8 cellular contexts compared by ENCODE assay signal in the genomic region with DNA sequence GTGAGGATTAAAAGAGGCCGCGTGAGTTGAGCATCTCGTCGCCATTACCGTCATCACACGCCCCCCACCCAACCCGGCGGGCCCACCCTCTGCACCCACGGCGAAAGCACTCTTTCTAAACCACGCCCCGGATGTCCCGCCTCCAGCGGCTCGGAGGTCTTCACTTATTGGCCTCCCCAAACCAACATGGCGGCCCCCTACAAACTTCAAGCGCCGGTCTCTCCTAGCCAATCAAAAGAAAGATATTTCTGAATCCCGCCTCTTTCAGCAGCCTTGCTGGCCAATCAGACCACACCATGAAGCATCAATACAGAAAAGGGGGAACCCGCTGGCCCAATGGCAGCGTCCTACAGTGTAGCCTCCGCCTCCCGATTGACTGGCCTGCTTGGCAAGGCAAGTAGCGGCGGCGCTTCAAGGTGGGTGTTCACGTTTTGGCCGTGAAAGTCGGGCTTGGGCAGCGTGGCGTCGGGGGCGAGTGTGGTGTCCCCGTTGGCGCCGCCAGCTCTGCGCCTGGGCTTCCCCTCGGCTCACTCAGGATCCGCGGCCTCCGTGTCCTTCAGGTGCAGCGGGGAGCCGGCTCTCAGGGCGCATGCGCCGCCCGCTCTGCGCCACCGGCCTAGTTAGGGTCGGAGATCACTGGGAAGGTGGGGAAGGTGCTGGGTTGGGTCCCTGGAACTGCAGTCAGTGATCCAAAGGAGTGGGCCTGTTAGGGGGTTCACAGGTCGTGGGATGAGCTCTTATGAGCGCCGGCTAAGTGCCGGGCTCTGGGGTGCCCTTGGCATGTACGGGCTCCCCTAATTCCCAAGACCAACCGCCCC. TPM values are rescaled to one million over a fixed set of nuclear protein-coding genes. Genes with fewer than 3 reads are reported as not detected.
DNase-seq lines count a peak whose midpoint lies in the region; ATAC-seq, FAIRE-seq and TF ChIP-seq lines count a peak whose summit lies in the region.

Gene NDUFS8, plus strand, starts transcription at position 364 of the 818 bp plus-strand sequence. CDS start 1,471 bp downstream, outside the sequence.

- H3K4me3 ChIP-seq in right atrium auricular region, result peak within 1 kb of the TSS; percentile 67 to 74
- peak within 1 kb of the TSS; percentile 86 for H3K4me3 ChIP-seq in psoas muscle

- 0 to 1% (median 1%) methylated on average over 56 of the region's 56 CpGs for WGBS in psoas muscle, 3 donors

- TF ChIP-seq CTCF in right atrium auricular region (IDR thresholded peaks at IDR 0.05) (no peak), psoas muscle (IDR thresholded peaks at IDR 0.05) (no peak)

- ATAC-seq in GM18499 (IDR thresholded peaks at IDR 0.05; ENCODE audit: insufficient read depth, unreplicated experiment) (peak; percentile 85), HG02943 (IDR thresholded peaks at IDR 0.05; ENCODE audit: low read depth, unreplicated experiment) (peak; percentile 87), psoas muscle (peak; percentile 92 to 97 (median 93))

- H3K4me1 ChIP-seq in right atrium auricular region (peaks cover 0 to 43% of the 10 kb centered on the region in 2 donors), psoas muscle (peaks cover 23% of the 10 kb centered on the region)

- FAIRE-seq in urothelium cell line (lab: Jason Lieb, UNC), result peak; percentile 30

- DNase-seq in NCI-H187 treated with DMSO at 0.1 percent for 48 hours (lab: John Stamatoyannopoulos, UW) (peak; percentile 96), anterior cingulate cortex (lab: John Stamatoyannopoulos, UW) (peak; percentile 89 to 100 (median 96)), right atrium auricular region (ENCODE audit: low spot score) (peak; percentile 99), psoas muscle (peak; percentile 97 to 98), urothelium cell line (ENCODE audit: low spot score) (peak; percentile 98)

- H3K36me3 ChIP-seq in right atrium auricular region, result peaks cover 3% of the 10 kb centered on the region
- peaks cover 0 to 29% of the 10 kb centered on the region in 2 donors for H3K36me3 ChIP-seq in psoas muscle (ENCODE audit: insufficient read depth in 1 of 2, low read depth in 1 of 2)

- H3K9me3 ChIP-seq in right atrium auricular region (no peaks in the 10 kb centered on the region), psoas muscle (no peaks in the 10 kb centered on the region)

- H3K27me3 ChIP-seq in right atrium auricular region (no peaks in the 10 kb centered on the region), psoas muscle (ENCODE audit: insufficient read depth in 3 of 3, low read length in 2 of 3) (no peaks in the 10 kb centered on the region)

- intact Hi-C loops in T-helper 2 cell treated with Interferon-gamma antibody and Interleukin-4, amounts not matched to agents 100 ng/mL and 5 ng/mL, for 36 hours (cut with micrococcal nuclease), result loop anchor here (1.0 to 10.0 kb wide), 4 partner anchors 10 to 430 kb away; partner anchors contain the start of genes CHKA, KMT5B and PPP6R3
- intact Hi-C loops in psoas muscle (cut with DNase I), result loop anchor here in 1 of 2 donors (5.0 kb wide), 1 partner anchor 97 kb away; no protein-coding TSS in a partner anchor

- peak within 1 kb of the TSS; percentile 89 to 90 for H3K27ac ChIP-seq in right atrium auricular region
- peak within 1 kb of the TSS; percentile 89 for H3K27ac ChIP-seq in psoas muscle

RNA-seq across cellular contexts. Expression of gene NDUFS8, which starts in this region (rescaled TPM):
- total RNA-seq in T-helper 2 cell treated with Interferon-gamma antibody and Interleukin-4, amounts not matched to agents 100 ng/mL and 5 ng/mL, for 36 hours, result 123 TPM in 2 replicates
- total RNA-seq in right atrium auricular region (100 to 1,000 TPM; 436 to 568 TPM), psoas muscle (100 to 1,000 TPM; 204 to 328 (median 241) TPM)
- 100 to 1,000 TPM; 193 to 390 (median 328) TPM for polyA plus RNA-seq in psoas muscle

Comparison
In these comparisons a context has a peak if more than half of its experiments do, and no peak if none do; other contexts are left out.
1. Peak in every context shown above with its lines: DNase-seq, ATAC-seq, H3K4me3 ChIP-seq and H3K27ac ChIP-seq.